ENCODE assay signal across 8 cellular contexts in genomic region chr2:229921892-229922448, GRCh38. TPM values are rescaled to one million over a fixed set of nuclear protein-coding genes. Genes with fewer than 3 reads are reported as not detected.
A peak's percentile ranks its signal among the peaks of the same experiment; 100 is the strongest.
DNase-seq lines count a peak whose midpoint lies in the region; ATAC-seq and TF ChIP-seq lines count a peak whose summit lies in the region.

Gene TRIP12 (minus strand): TSS chr2:229922009. CDS start chr2:229880079, 41,930 bp downstream.

- H3K27ac ChIP-seq in right cardiac atrium (ENCODE audit: low read length): peak within 1 kb of the TSS; percentile 99
- H3K27ac ChIP-seq in vagina: peak within 1 kb of the TSS; percentile 97

- under 1% methylated on average over 49 of the region's 49 CpGs for WGBS in right cardiac atrium

- ATAC-seq in HG02884 (IDR thresholded peaks at IDR 0.05; ENCODE audit: unreplicated experiment): peak; percentile 57
- peak; percentile 95 for ATAC-seq in right cardiac atrium

- H3K4me1 ChIP-seq in right cardiac atrium (ENCODE audit: control insufficient read depth, insufficient read depth, low read length) (no peaks in the 10 kb centered on the region), vagina (peaks cover 39% of the 10 kb centered on the region)

- no peak for TF ChIP-seq CTCF in vagina (IDR thresholded peaks at IDR 0.05)

- DNase-seq in NCI-H187 (lab: John Stamatoyannopoulos, UW) (peak; percentile 48 to 92), T-helper 2 cell (peak; percentile 77 to 97 (median 85)), anterior cingulate cortex (lab: John Stamatoyannopoulos, UW) (peak; percentile 59 to 99 (median 91)), right cardiac atrium (peak; percentile 94 to 97 (median 96)), putamen (ENCODE audit: low spot score) (peak; percentile 93), vagina (ENCODE audit: extremely low spot score in 2 of 2) (peak in 1 of 2 donors; percentile 96)

- H3K9me3 ChIP-seq in right cardiac atrium (ENCODE audit: control insufficient read depth, low read length): no peaks in the 10 kb centered on the region
- no peaks in the 10 kb centered on the region for H3K9me3 ChIP-seq in vagina

- H3K4me3 ChIP-seq in right cardiac atrium (ENCODE audit: low read length) (peak within 1 kb of the TSS; percentile 89), vagina (peak within 1 kb of the TSS; percentile 83)

- intact Hi-C loops in right cardiac atrium (cut with DNase I): loop anchor here in 2 of 4 donors (5.0 to 10.0 kb wide), 2 partner anchors 117 to 120 kb away; no protein-coding TSS in a partner anchor
- intact Hi-C loops in vagina (cut with DNase I): no loop called here

- no peaks in the 10 kb centered on the region for H3K27me3 ChIP-seq in right cardiac atrium (ENCODE audit: control insufficient read depth, insufficient read depth)
- H3K27me3 ChIP-seq in vagina: no peaks in the 10 kb centered on the region

- H3K36me3 ChIP-seq in vagina: no peaks in the 10 kb centered on the region

- TF ChIP-seq POLR2A in GM15510 (IDR thresholded peaks at IDR 0.05; ENCODE audit: borderline replicate concordance, extremely low read depth, insufficient read length): peak; percentile 64
- peak in 1 of 2 donors; percentile 9 for TF ChIP-seq POLR2A in vagina (IDR thresholded peaks at IDR 0.05)

RNA-seq across cellular contexts. Expression of gene TRIP12, which starts in this region (rescaled TPM):
- total RNA-seq in right cardiac atrium: 100 to 1,000 TPM; 190 to 212 (median 205) TPM
- 24.5 TPM for polyA plus RNA-seq in right cardiac atrium
- total RNA-seq in vagina: 162 TPM
